Comparison of ENCODE assay signal across 1 cellular context in genomic region chr13:80276371-80277289, GRCh38.
A peak's percentile ranks its signal among the peaks of the same experiment; 100 is the strongest.
TF ChIP-seq lines count a peak whose summit lies in the region.

No MANE protein-coding gene starts in this region.

TF ChIP-seq in GM12878, 131 proteins besides CTCF, POLR2A, EP300 and RAD21 (continued from another document and continues in another):
- TF ChIP-seq ZBTB40 (IDR thresholded peaks at IDR 0.05; ENCODE audit: borderline replicate concordance) = no peak
- no peak for TF ChIP-seq SREBF2 (IDR thresholded peaks at IDR 0.05; ENCODE audit: low read length)
- TF ChIP-seq PAX5 (IDR thresholded peaks at IDR 0.05; ENCODE audit: borderline replicate concordance, low read depth, low read length) = no peak
- no peak for TF ChIP-seq ATF3 (IDR thresholded peaks at IDR 0.05; ENCODE audit: borderline replicate concordance, extremely low read depth, low read depth, low read length)
- TF ChIP-seq BMI1 (IDR thresholded peaks at IDR 0.05; ENCODE audit: borderline replicate concordance) = no peak
- no peak for TF ChIP-seq MYB (IDR thresholded peaks at IDR 0.05; ENCODE audit: borderline replicate concordance, low read depth, low read length)
- TF ChIP-seq SRF (IDR thresholded peaks at IDR 0.05; ENCODE audit: low read depth in 2 of 2, low read length in 2 of 2) = no peak
- no peak for TF ChIP-seq IRF3 (IDR thresholded peaks at IDR 0.05)
- no peak for TF ChIP-seq HDGF (IDR thresholded peaks at IDR 0.05)
- no peak for TF ChIP-seq RFX5 (IDR thresholded peaks at IDR 0.05; ENCODE audit: low read depth, low read length)
- TF ChIP-seq PAX8 (IDR thresholded peaks at IDR 0.05) = no peak
- no peak for TF ChIP-seq NR2C1 (IDR thresholded peaks at IDR 0.05)
- TF ChIP-seq CUX1 (IDR thresholded peaks at IDR 0.05; ENCODE audit: insufficient replicate concordance, low read depth, low read length) = no peak
- TF ChIP-seq NFXL1 (IDR thresholded peaks at IDR 0.05; ENCODE audit: borderline replicate concordance) = no peak
- TF ChIP-seq SPI1 (IDR thresholded peaks at IDR 0.05; ENCODE audit: borderline replicate concordance, insufficient read depth, low read depth, low read length) = no peak
- no peak for TF ChIP-seq SIN3A (IDR thresholded peaks at IDR 0.05; ENCODE audit: low read depth, low read length)
- TF ChIP-seq TBL1XR1 (IDR thresholded peaks at IDR 0.05; ENCODE audit: low read depth, low read length) = no peak
- no peak for TF ChIP-seq BRCA1 (IDR thresholded peaks at IDR 0.05; ENCODE audit: low read depth, low read length)
- no peak for TF ChIP-seq CREB1 (IDR thresholded peaks at IDR 0.05; ENCODE audit: low read depth)
- TF ChIP-seq RCOR1 (conservative IDR thresholded peaks at IDR 0.05; ENCODE audit: low read depth, low read length) = no peak
- TF ChIP-seq SIX5 (IDR thresholded peaks at IDR 0.05; ENCODE audit: low read depth, low read length, severe bottlenecking) = no peak
- TF ChIP-seq STAT1 (conservative IDR thresholded peaks at IDR 0.05) = no peak
- no peak for TF ChIP-seq RAD51 (IDR thresholded peaks at IDR 0.05)
- TF ChIP-seq NFIC (IDR thresholded peaks at IDR 0.05; ENCODE audit: low read depth, low read length) = peak; percentile 57; the same call in 1 of the 2 replicates
- TF ChIP-seq ZBTB33 (IDR thresholded peaks at IDR 0.05) = peak; percentile 90
- no peak for TF ChIP-seq ATF2 (IDR thresholded peaks at IDR 0.05; ENCODE audit: low read length)
- TF ChIP-seq SMARCA5 (IDR thresholded peaks at IDR 0.05) = no peak
- TF ChIP-seq CREM (IDR thresholded peaks at IDR 0.05; ENCODE audit: low read depth) = peak; percentile 46; the same call in 1 of the 2 replicates
- TF ChIP-seq BHLHE40 (IDR thresholded peaks at IDR 0.05; ENCODE audit: borderline replicate concordance in 1 of 2, low read depth in 2 of 2, low read length in 1 of 2) = 0 out of 4 replicates have a peak, but pooled peaks of 1 of the 2 experiments have one; percentile 22
- no peak for TF ChIP-seq TCF3 (IDR thresholded peaks at IDR 0.05; ENCODE audit: borderline replicate concordance, insufficient read depth, low read depth, low read length)
- TF ChIP-seq STAT3 (IDR thresholded peaks at IDR 0.05; ENCODE audit: low read depth, low read length) = no peak
- no peak for TF ChIP-seq ZBED1 (IDR thresholded peaks at IDR 0.05; ENCODE audit: borderline replicate concordance)
- TF ChIP-seq ZNF274 (IDR thresholded peaks at IDR 0.05; ENCODE audit: insufficient read depth, insufficient read length) = no peak
- TF ChIP-seq JUND (IDR thresholded peaks at IDR 0.05; ENCODE audit: low read depth, low read length) = no peak
- no peak for TF ChIP-seq NKRF (conservative IDR thresholded peaks at IDR 0.05)
- TF ChIP-seq RELB (IDR thresholded peaks at IDR 0.05; ENCODE audit: low read depth) = no peak
- TF ChIP-seq HSF1 (IDR thresholded peaks at IDR 0.05; ENCODE audit: low read depth, low read length) = no peak
- TF ChIP-seq ZNF384 (IDR thresholded peaks at IDR 0.05; ENCODE audit: borderline replicate concordance, low read depth, low read length) = no peak
- TF ChIP-seq SP1 (IDR thresholded peaks at IDR 0.05; ENCODE audit: low read depth, low read length) = no peak
- TF ChIP-seq SMAD1 (IDR thresholded peaks at IDR 0.05; ENCODE audit: low read depth, partially characterized antibody) = no peak
- TF ChIP-seq ETV6 (conservative IDR thresholded peaks at IDR 0.05 in 1 of 2, IDR thresholded peaks at IDR 0.05 in 1 of 2; ENCODE audit: borderline replicate concordance in 1 of 2, low read depth in 1 of 2) = peak in 1 of 2 experiments; percentile 77; a peak in 1 of 4 replicates
- no peak for TF ChIP-seq MAX (IDR thresholded peaks at IDR 0.05; ENCODE audit: low read depth, low read length)
- TF ChIP-seq PML (IDR thresholded peaks at IDR 0.05; ENCODE audit: low read length) = no peak
- no peak for TF ChIP-seq TCF12 (IDR thresholded peaks at IDR 0.05; ENCODE audit: low read depth, low read length)
- no peak for TF ChIP-seq MTA3 (IDR thresholded peaks at IDR 0.05; ENCODE audit: borderline replicate concordance, low read length)
